28 cellular contexts compared by ENCODE assay signal in the genomic region with DNA sequence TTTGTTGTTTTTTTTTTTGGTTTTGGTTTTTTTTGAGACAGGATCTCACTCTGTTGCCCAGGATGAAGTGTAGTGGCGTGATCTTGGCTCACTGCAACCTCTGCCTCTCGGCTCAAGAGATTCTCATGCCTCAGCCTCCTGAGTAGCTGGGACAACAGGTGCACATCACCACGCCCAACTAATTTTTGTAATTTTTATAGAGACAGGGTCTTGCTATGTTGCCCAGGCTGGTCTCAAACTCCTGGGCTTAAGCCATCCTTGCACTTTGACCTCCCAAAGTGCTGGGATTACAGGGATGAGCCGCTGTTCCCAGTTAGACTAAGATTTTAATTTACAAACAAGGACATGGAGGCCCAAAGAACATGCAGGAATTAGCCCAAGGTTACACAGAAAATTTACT.
"Had no signal": no experiment of that assay in that cellular context is flagged by ENCODE, and none has a peak within 500 bp of the region (broad histone marks: within the 10 kb centered on the region; RNA-seq: fewer than 3 reads in every experiment).

No MANE protein-coding gene starts in this region.

- H3K4me3 ChIP-seq: pancreas, psoas muscle, right lobe of liver, sigmoid colon, suprapubic skin, testis, tibial artery, transverse colon, upper lobe of right lung, uterus had no signal

- H3K9me3 ChIP-seq: neutrophil, pancreas, psoas muscle, right lobe of liver, sigmoid colon, suprapubic skin, testis, tibial artery, transverse colon, upper lobe of right lung, uterus had no signal

- H3K9me3 Mint-ChIP-seq: naive thymus-derived CD8-positive, alpha-beta T cell; natural killer cell treated with Interleukin-12 subunit alpha and Interleukin-12 subunit beta and Interleukin-15 and Interleukin-18, amount 100 ng/mL, for 72 hours; stimulated activated naive CD8-positive, alpha-beta T cell treated with anti-CD3 and anti-CD28 coated beads, Interleukin-15, amount 100 ng/mL, for 72 hours; type B pancreatic cell had no signal

- H3K4me3 Mint-ChIP-seq: naive thymus-derived CD8-positive, alpha-beta T cell; natural killer cell treated with Interleukin-12 subunit alpha and Interleukin-12 subunit beta and Interleukin-15 and Interleukin-18, amount 100 ng/mL, for 72 hours; nephron progenitor cell; neural crest cell; stimulated activated memory B cell treated with anti-CD40 and anti-IgM and Interleukin-4, amounts not matched to agents 10 μg/mL and 1 μg/mL and 100 μg/mL, for 72 hours; stimulated activated naive CD8-positive, alpha-beta T cell treated with anti-CD3 and anti-CD28 coated beads, Interleukin-15, amount 100 ng/mL, for 72 hours; type B pancreatic cell had no signal

- H3K4me1 Mint-ChIP-seq: neural crest cell; stimulated activated memory B cell treated with anti-CD40 and anti-IgM and Interleukin-4, amounts not matched to agents 10 μg/mL and 1 μg/mL and 100 μg/mL, for 72 hours had no signal

- H3K27ac ChIP-seq: neutrophil, pancreas, psoas muscle, right lobe of liver, sigmoid colon, suprapubic skin, testis, tibial artery, transverse colon, upper lobe of right lung, uterus had no signal

- H3K36me3 Mint-ChIP-seq: natural killer cell treated with Interleukin-12 subunit alpha and Interleukin-12 subunit beta and Interleukin-15 and Interleukin-18, amount 100 ng/mL, for 72 hours; type B pancreatic cell had no signal

- H3K27ac Mint-ChIP-seq: stimulated activated memory B cell treated with anti-CD40 and anti-IgM and Interleukin-4, amounts not matched to agents 10 μg/mL and 1 μg/mL and 100 μg/mL, for 72 hours; type B pancreatic cell had no signal

- H3K27me3 ChIP-seq: neutrophil, pancreas, right lobe of liver, sigmoid colon, suprapubic skin, testis, tibial artery, transverse colon, upper lobe of right lung, uterus had no signal

- DNase-seq: naive thymus-derived CD8-positive, alpha-beta T cell; nucleus accumbens; pancreas; psoas muscle; right cardiac atrium; right lobe of liver; sigmoid colon; small intestine; stimulated activated CD4-positive, alpha-beta T cell treated with anti-CD3 and anti-CD28 coated beads, Interleukin-15, amount 100 ng/mL, for 24 hours; stimulated activated CD4-positive, alpha-beta T cell treated with anti-CD3 and anti-CD28 coated beads, Interleukin-2, amount 100 ng/mL, for 24 hours; stimulated activated CD4-positive, alpha-beta T cell treated with anti-CD3 and anti-CD28 coated beads, Interleukin-2, amount 100 ng/mL, for 48 hours; stimulated activated CD4-positive, alpha-beta T cell treated with anti-CD3 and anti-CD28 coated beads, Interleukin-4, amount 100 ng/mL, for 24 hours; stimulated activated naive CD4-positive, alpha-beta T cell; stimulated activated naive CD8-positive, alpha-beta T cell treated with anti-CD3 and anti-CD28 coated beads, Interleukin-15, amount 100 ng/mL, for 72 hours; stimulated activated naive CD8-positive, alpha-beta T cell treated with anti-CD3 and anti-CD28 coated beads, Interleukin-15, Interleukin-2, amounts not matched to agents 100 U/mL and 50 U/mL, for 24 hours; testis; tibial artery; transverse colon; upper lobe of right lung; uterus had no signal

- H3K36me3 ChIP-seq: neutrophil, pancreas, right lobe of liver, sigmoid colon, suprapubic skin, tibial artery, transverse colon, upper lobe of right lung, uterus had no signal

- H3K27me3 Mint-ChIP-seq: naive thymus-derived CD8-positive, alpha-beta T cell; natural killer cell treated with Interleukin-12 subunit alpha and Interleukin-12 subunit beta and Interleukin-15 and Interleukin-18, amount 100 ng/mL, for 72 hours; progenitor cell of endocrine pancreas; stimulated activated memory B cell treated with anti-CD40 and anti-IgM and Interleukin-4, amounts not matched to agents 10 μg/mL and 1 μg/mL and 100 μg/mL, for 72 hours; stimulated activated naive CD8-positive, alpha-beta T cell treated with anti-CD3 and anti-CD28 coated beads, Interleukin-15, amount 100 ng/mL, for 72 hours had no signal

- ATAC-seq: naive thymus-derived CD8-positive, alpha-beta T cell; natural killer cell treated with Interleukin-12 subunit alpha and Interleukin-12 subunit beta and Interleukin-15 and Interleukin-18, amount 100 ng/mL, for 72 hours; psoas muscle; right cardiac atrium; right lobe of liver; stimulated activated memory B cell treated with anti-CD40 and anti-IgM and Interleukin-4, amounts not matched to agents 10 μg/mL and 1 μg/mL and 100 μg/mL, for 72 hours; stimulated activated naive CD8-positive, alpha-beta T cell treated with anti-CD3 and anti-CD28 coated beads, Interleukin-15, amount 100 ng/mL, for 72 hours; stimulated activated naive CD8-positive, alpha-beta T cell treated with anti-CD3 and anti-CD28 coated beads, Interleukin-15, Interleukin-2, amounts not matched to agents 100 U/mL and 50 U/mL, for 24 hours; upper lobe of right lung had no signal

- H3K4me1 ChIP-seq: pancreas, psoas muscle, right lobe of liver, testis, tibial artery, transverse colon, upper lobe of right lung, uterus had no signal
